ENCODE assay signal across 8 cellular contexts in genomic region chr14:81219821-81220487, GRCh38. TPM values are rescaled to one million over a fixed set of nuclear protein-coding genes. Genes with fewer than 3 reads are reported as not detected.
DNase-seq lines count a peak whose midpoint lies in the region; ATAC-seq and TF ChIP-seq lines count a peak whose summit lies in the region.

No MANE protein-coding gene starts in this region.

- H3K4me1 Mint-ChIP-seq in activated CD4-positive, alpha-beta memory T cell treated with anti-CD3 and anti-CD28 coated beads, Interleukin-2, amount 10 ng/mL, durations not matched to agents 7 days and 5 days = peaks cover 45% of the 10 kb centered on the region
- peaks cover 40% of the 10 kb centered on the region for H3K4me1 Mint-ChIP-seq in stimulated activated naive CD8-positive, alpha-beta T cell treated with anti-CD3 and anti-CD28 coated beads, Interleukin-15, amount 100 ng/mL, for 72 hours

- no peaks in the 10 kb centered on the region for H3K9me3 ChIP-seq in effector memory CD4-positive, alpha-beta T cell (ENCODE audit: control insufficient read depth, low read length)
- H3K9me3 ChIP-seq in mesodermal cell (ENCODE audit: control insufficient read depth, low read length) = no peaks in the 10 kb centered on the region

- H3K27ac ChIP-seq in effector memory CD4-positive, alpha-beta T cell (ENCODE audit: insufficient read depth, low read length, poor library complexity, severe bottlenecking) = peak overlapping the region; percentile 94
- peak overlapping the region; percentile 94 for H3K27ac ChIP-seq in mesodermal cell (ENCODE audit: low read depth, low read length, severe bottlenecking)

- no peak for TF ChIP-seq POLR2A in GM18505 (IDR thresholded peaks at IDR 0.05; ENCODE audit: borderline replicate concordance, extremely low read depth, insufficient read depth, insufficient read length)

- peaks cover 14% of the 10 kb centered on the region for H3K4me1 ChIP-seq in effector memory CD4-positive, alpha-beta T cell (ENCODE audit: control insufficient read depth, insufficient read depth, low read length, poor library complexity, severe bottlenecking)
- H3K4me1 ChIP-seq in mesodermal cell (ENCODE audit: control insufficient read depth, insufficient read depth, low read length, poor library complexity, severe bottlenecking) = peaks cover 11% of the 10 kb centered on the region

- WGBS in mesodermal cell (ENCODE audit: insufficient coverage in 2 of 2), 2 experiments = 0 to 1% methylated on average over 13 to 40 of the region's 79 CpGs

- peaks cover 2% of the 10 kb centered on the region for H3K27me3 Mint-ChIP-seq in activated CD4-positive, alpha-beta memory T cell treated with anti-CD3 and anti-CD28 coated beads, Interleukin-2, amount 10 ng/mL, durations not matched to agents 7 days and 5 days
- H3K27me3 Mint-ChIP-seq in stimulated activated naive CD8-positive, alpha-beta T cell treated with anti-CD3 and anti-CD28 coated beads, Interleukin-15, amount 100 ng/mL, for 72 hours = no peaks in the 10 kb centered on the region

- peaks cover 39% of the 10 kb centered on the region for H3K36me3 Mint-ChIP-seq in activated CD4-positive, alpha-beta memory T cell treated with anti-CD3 and anti-CD28 coated beads, Interleukin-2, amount 10 ng/mL, durations not matched to agents 7 days and 5 days (ENCODE audit: low read depth)

- DNase-seq in DMS 273 (lab: John Stamatoyannopoulos, UW; ENCODE audit: unreplicated experiment) (peak; percentile 73), DMS 273 treated with DMSO at 0.1 percent for 48 hours (lab: John Stamatoyannopoulos, UW) (no peak), NCI-H1694 (lab: John Stamatoyannopoulos, UW) (peak; percentile 61)
- peak; percentile 50 for DNase-seq in activated CD4-positive, alpha-beta memory T cell treated with anti-CD3 and anti-CD28 coated beads, Interleukin-2, amount 10 ng/mL, durations not matched to agents 7 days and 5 days
- DNase-seq in effector memory CD4-positive, alpha-beta T cell = peak; percentile 18 to 26 (median 22)
- DNase-seq in stimulated activated naive CD8-positive, alpha-beta T cell treated with anti-CD3 and anti-CD28 coated beads, Interleukin-15, amount 100 ng/mL, for 72 hours = peak; percentile 47 to 57

- H3K27ac Mint-ChIP-seq in activated CD4-positive, alpha-beta memory T cell treated with anti-CD3 and anti-CD28 coated beads, Interleukin-2, amount 10 ng/mL, durations not matched to agents 7 days and 5 days = peak overlapping the region; percentile 100
- peak overlapping the region; percentile 99 to 100 for H3K27ac Mint-ChIP-seq in stimulated activated naive CD8-positive, alpha-beta T cell treated with anti-CD3 and anti-CD28 coated beads, Interleukin-15, amount 100 ng/mL, for 72 hours

- H3K4me3 ChIP-seq in effector memory CD4-positive, alpha-beta T cell (ENCODE audit: insufficient read depth, low read depth, low read length, poor library complexity, severe bottlenecking) = peak overlapping the region; percentile 99
- peak overlapping the region; percentile 91 for H3K4me3 ChIP-seq in mesodermal cell (ENCODE audit: extremely low read depth, insufficient read depth, low read length, poor library complexity, severe bottlenecking)

- H3K27me3 ChIP-seq in effector memory CD4-positive, alpha-beta T cell (replicated peaks; ENCODE audit: control insufficient read depth, insufficient read depth, low read length, poor library complexity, severe bottlenecking) = no peaks in the 10 kb centered on the region

- peaks cover 2% of the 10 kb centered on the region for H3K9me3 Mint-ChIP-seq in activated CD4-positive, alpha-beta memory T cell treated with anti-CD3 and anti-CD28 coated beads, Interleukin-2, amount 10 ng/mL, durations not matched to agents 7 days and 5 days
- H3K9me3 Mint-ChIP-seq in stimulated activated naive CD8-positive, alpha-beta T cell treated with anti-CD3 and anti-CD28 coated beads, Interleukin-15, amount 100 ng/mL, for 72 hours = no peaks in the 10 kb centered on the region

- CTCF ChIA-PET in activated CD4-positive, alpha-beta memory T cell treated with anti-CD3 and anti-CD28 coated beads, Interleukin-2, amount 10 ng/mL, durations not matched to agents 7 days and 5 days (lab: Charles Lee) = interaction anchor here (0.6 to 1.8 kb wide), 4 partner anchors 24 to 234 kb away, joined by 3 to 13 read pairs (median 4); no protein-coding TSS in a partner anchor

- H3K36me3 ChIP-seq in effector memory CD4-positive, alpha-beta T cell (ENCODE audit: control insufficient read depth, insufficient read depth, low read length) = peaks cover 12% of the 10 kb centered on the region
- peaks cover 13% of the 10 kb centered on the region for H3K36me3 ChIP-seq in mesodermal cell (ENCODE audit: control insufficient read depth, insufficient read depth, low read length)

- peak; percentile 10 for ATAC-seq in stimulated activated naive CD8-positive, alpha-beta T cell treated with anti-CD3 and anti-CD28 coated beads, Interleukin-15, amount 100 ng/mL, for 72 hours
- no peak for ATAC-seq in GM18505 (IDR thresholded peaks at IDR 0.05; ENCODE audit: unreplicated experiment)

- POLR2A ChIA-PET in activated CD4-positive, alpha-beta memory T cell treated with anti-CD3 and anti-CD28 coated beads, Interleukin-2, amount 10 ng/mL, durations not matched to agents 7 days and 5 days (lab: Charles Lee) = interaction anchor here (0.6 to 2.0 kb wide), 19 partner anchors 12 to 314 kb away, joined by 3 to 20 read pairs (median 5); partner anchors contain the start of genes CEP128 and SEL1L

- peak overlapping the region; percentile 99 for H3K4me3 Mint-ChIP-seq in activated CD4-positive, alpha-beta memory T cell treated with anti-CD3 and anti-CD28 coated beads, Interleukin-2, amount 10 ng/mL, durations not matched to agents 7 days and 5 days
- H3K4me3 Mint-ChIP-seq in stimulated activated naive CD8-positive, alpha-beta T cell treated with anti-CD3 and anti-CD28 coated beads, Interleukin-15, amount 100 ng/mL, for 72 hours = peak overlapping the region; percentile 93 to 95

RNA-seq across cellular contexts. Expression of gene GTF2A1, which starts 0.8 kb away (rescaled TPM):
- total RNA-seq in activated CD4-positive, alpha-beta memory T cell treated with anti-CD3 and anti-CD28 coated beads, Interleukin-2, amount 10 ng/mL, durations not matched to agents 7 days and 5 days = 10 to 100 TPM; 34.2 to 36.0 TPM
- 32.1 TPM for polyA plus RNA-seq in mesodermal cell (2013, experiment 1 of 2)
- polyA plus RNA-seq in mesodermal cell (2013, experiment 2 of 2) = 28.0 TPM
